Comparison of ENCODE assay signal across 1 cellular context in the genomic region with DNA sequence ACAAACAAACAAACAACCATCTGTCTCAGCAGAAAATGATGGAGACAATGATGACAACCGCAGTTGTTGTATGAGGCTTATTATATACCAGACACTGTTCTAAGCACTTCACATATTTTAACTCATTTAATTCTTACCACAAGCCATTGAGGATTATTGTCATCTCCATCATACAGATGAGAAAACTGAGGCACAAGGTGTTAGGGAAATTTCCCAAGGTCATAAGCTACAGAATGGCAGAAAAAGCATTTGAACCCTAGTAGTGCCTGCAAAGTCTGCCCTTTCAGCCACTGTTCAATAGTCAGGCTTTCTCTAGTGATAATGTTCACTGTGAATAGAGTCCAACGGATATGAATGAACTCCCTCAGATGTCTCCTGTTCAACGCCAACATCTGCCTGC.
TF ChIP-seq lines count a peak whose summit lies in the region.

No MANE protein-coding gene starts in this region.

TF ChIP-seq in IMR-90, 13 proteins besides CTCF, POLR2A, EP300 and RAD21:
- no peak for TF ChIP-seq MAFK (IDR thresholded peaks at IDR 0.05; ENCODE audit: low read depth, low read length)
- no peak for TF ChIP-seq MXI1 (IDR thresholded peaks at IDR 0.05; ENCODE audit: borderline replicate concordance, low read depth, low read length)
- TF ChIP-seq RCOR1 (IDR thresholded peaks at IDR 0.05; ENCODE audit: insufficient replicate concordance, low read length): no peak
- no peak for TF ChIP-seq MAZ (IDR thresholded peaks at IDR 0.05; ENCODE audit: borderline replicate concordance, low read depth, low read length)
- TF ChIP-seq FOS (IDR thresholded peaks at IDR 0.05; ENCODE audit: low read depth, low read length): no peak
- TF ChIP-seq CEBPB (IDR thresholded peaks at IDR 0.05; ENCODE audit: low read depth, low read length): no peak
- no peak for TF ChIP-seq CHD1 (IDR thresholded peaks at IDR 0.05; ENCODE audit: low read depth, low read length)
